In genomic region chr15:75597667-75598341, GRCh38 we compare ENCODE assay signal across 10 cellular contexts. TPM values are rescaled to one million over a fixed set of nuclear protein-coding genes. Genes with fewer than 3 reads are reported as not detected.
A peak's percentile ranks its signal among the peaks of the same experiment; 100 is the strongest.
DNase-seq lines count a peak whose midpoint lies in the region; ATAC-seq and TF ChIP-seq lines count a peak whose summit lies in the region.
"Had no signal": no experiment of that assay in that cellular context is flagged by ENCODE, and none has a peak within 500 bp of the region (broad histone marks: within the 10 kb centered on the region; RNA-seq: fewer than 3 reads in every experiment).

No MANE protein-coding gene starts in this region.

- H3K27me3 ChIP-seq in PC-3 (ENCODE audit: low read length) = no peaks in the 10 kb centered on the region
- H3K27me3 ChIP-seq: gastrocnemius medialis had no signal

- no peaks in the 10 kb centered on the region for H3K27me3 Mint-ChIP-seq in MCF 10A (ENCODE audit: insufficient read depth, unreplicated experiment)
- no peaks in the 10 kb centered on the region for H3K27me3 Mint-ChIP-seq in natural killer cell (ENCODE audit: low read depth in 2 of 2)
- H3K27me3 Mint-ChIP-seq: IgD-negative memory B cell had no signal

- CTCF ChIA-PET in PC-3 (lab: Charles Lee) (interaction anchor here (0.7 kb wide), 1 partner anchor 81 kb away, joined by 3 read pairs; no protein-coding TSS in a partner anchor), MCF 10A (lab: Yijun Ruan, JAX) (interaction anchor here (0.5 to 1.2 kb wide), 8 partner anchors 18 to 91 kb away, joined by 3 to 6 read pairs (median 3); partner anchors contain the start of genes PTPN9 and SNUPN)

- BruUV-seq in PC-3 (replicated peaks; lab: Mats Ljungman, UMichigan) (no TSS peak), MCF 10A (replicated peaks; lab: Mats Ljungman, UMichigan) (TSS peak; percentile 60)

- no peak overlapping the region for H3K4me3 ChIP-seq in PC-3 (ENCODE audit: low read length)
- H3K4me3 ChIP-seq: gastrocnemius medialis had no signal

- no peaks in the 10 kb centered on the region for H3K4me1 ChIP-seq in PC-3 (ENCODE audit: insufficient read depth, low read length)

- H3K9me3 Mint-ChIP-seq in MCF 10A (ENCODE audit: unreplicated experiment) (no peaks in the 10 kb centered on the region), natural killer cell (no peaks in the 10 kb centered on the region)
- H3K9me3 Mint-ChIP-seq: IgD-negative memory B cell had no signal

- H3K4me1 Mint-ChIP-seq in MCF 10A (ENCODE audit: insufficient read depth, unreplicated experiment) (no peaks in the 10 kb centered on the region), natural killer cell (peaks cover 13 to 21% of the 10 kb centered on the region in 2 donors)

- H3K27ac Mint-ChIP-seq in MCF 10A (ENCODE audit: low read depth, unreplicated experiment) = no peak overlapping the region
- H3K27ac Mint-ChIP-seq in natural killer cell = peak overlapping the region; percentile 16 to 64

- DNase-seq in GM10266 (ENCODE audit: extremely low spot score) (no peak), PC-3 (no peak), MCF 10A (ENCODE audit: unreplicated experiment) (peak; percentile 14), natural killer cell (no peak), DMS79 treated with DMSO at 0.1 percent for 48 hours (lab: John Stamatoyannopoulos, UW) (no peak), mesenteric fat pad (ENCODE audit: low spot score) (no peak)
- DNase-seq: gastrocnemius medialis had no signal

- TF ChIP-seq CTCF in GM10266 (IDR thresholded peaks at IDR 0.05; ENCODE audit: control insufficient read depth, insufficient read depth, low read depth, missing control alignments) = peak; percentile 28
- TF ChIP-seq CTCF in PC-3 (conservative IDR thresholded peaks at IDR 0.05; ENCODE audit: low read depth, low read length) = peak; percentile 52
- peak; percentile 29 for TF ChIP-seq CTCF in MCF 10A (IDR thresholded peaks at IDR 0.05; ENCODE audit: unreplicated experiment)
- peak; percentile 55 for TF ChIP-seq CTCF in natural killer cell (IDR thresholded peaks at IDR 0.05)

- no peaks in the 10 kb centered on the region for H4K20me1 ChIP-seq in PC-3 (ENCODE audit: low read length)

- POLR2A ChIA-PET in PC-3 (lab: Charles Lee; ENCODE audit: unreplicated experiment) (no interaction called here), MCF 10A (lab: Yijun Ruan, JAX) (interaction anchor here (0.7 to 1.1 kb wide), 3 partner anchors 20 to 49 kb away, joined by 3 to 4 read pairs (median 3); partner anchors contain the start of gene SNX33)

- H3K9me3 ChIP-seq in PC-3 (ENCODE audit: low read length) = no peaks in the 10 kb centered on the region
- H3K9me3 ChIP-seq: gastrocnemius medialis had no signal

- no peak overlapping the region for H3K4me2 ChIP-seq in PC-3 (ENCODE audit: low read length)

- H3K36me3 Mint-ChIP-seq in MCF 10A (ENCODE audit: insufficient read depth, unreplicated experiment) (peaks cover 61% of the 10 kb centered on the region), natural killer cell (peaks cover 5% of the 10 kb centered on the region)

- no peak overlapping the region for H2AFZ ChIP-seq in PC-3 (ENCODE audit: low read length)

- no peaks in the 10 kb centered on the region for H3K36me3 ChIP-seq in PC-3 (ENCODE audit: low read depth, low read length)

- intact Hi-C loops in PC-3 (cut with micrococcal nuclease) (no loop called here), MCF 10A (cut with micrococcal nuclease) (no loop called here), natural killer cell (cut with micrococcal nuclease) (loop anchor here (2.0 kb wide), 2 partner anchors 43 to 85 kb away; partner anchors contain the start of gene IMP3)

- H3F3A ChIP-seq in PC-3 (ENCODE audit: low read length, unreplicated experiment) = no peaks in the 10 kb centered on the region

- no peaks in the 10 kb centered on the region for H3K79me2 ChIP-seq in PC-3 (ENCODE audit: low read length)

- H3K4me3 Mint-ChIP-seq in MCF 10A (ENCODE audit: unreplicated experiment) (no peak overlapping the region), natural killer cell (no peak overlapping the region)
- H3K4me3 Mint-ChIP-seq: IgD-negative memory B cell had no signal

- no peak overlapping the region for H3K27ac ChIP-seq in PC-3 (ENCODE audit: low read length)

- ATAC-seq in PC-3 (no peak), natural killer cell (peak; percentile 52 to 70 (median 69)), GM18502 (IDR thresholded peaks at IDR 0.05; ENCODE audit: poor library complexity, unreplicated experiment) (no peak), HG02759 (IDR thresholded peaks at IDR 0.05; ENCODE audit: unreplicated experiment) (no peak)
- ATAC-seq: gastrocnemius medialis had no signal

- H3K9me2 ChIP-seq in PC-3 (replicated peaks; ENCODE audit: low read length) = no peaks in the 10 kb centered on the region

- no peak overlapping the region for H3K9ac ChIP-seq in PC-3 (ENCODE audit: low read length)

RNA-seq across cellular contexts. Expression of gene PTPN9, which starts 18.7 kb away (rescaled TPM):
- total RNA-seq in PC-3 (2014; rRNA removed) (9.1 and 15.7 TPM in 2 replicates), MCF 10A (2022) (31.6 and 33.0 TPM in 2 replicates), natural killer cell (10 to 100 TPM; 28.3 to 33.0 (median 28.9) TPM), mesenteric fat pad (20.5 TPM)

RNA-seq across cellular contexts. Expression of gene SNUPN, which starts 27.7 kb away (rescaled TPM):
- total RNA-seq in PC-3 (2014; rRNA removed) (7.9 and 13.5 TPM in 2 replicates), MCF 10A (2022) (23.9 and 28.9 TPM in 2 replicates), natural killer cell (10 to 100 TPM; 13.8 to 20.7 (median 14.8) TPM), mesenteric fat pad (22.0 TPM)

RNA-seq across cellular contexts. Expression of gene IMP3, which starts 42.2 kb away (rescaled TPM):
- total RNA-seq in PC-3 (2014; rRNA removed) (92.6 and 95.4 TPM in 2 replicates), MCF 10A (2022) (45.8 and 58.0 TPM in 2 replicates), natural killer cell (10 to 100 TPM; 22.9 to 37.1 (median 35.8) TPM), mesenteric fat pad (67.5 TPM)

RNA-seq across cellular contexts. Expression of gene SNX33, which starts 49.9 kb away (rescaled TPM):
- total RNA-seq in PC-3 (2014; rRNA removed) = 16.2 and 16.8 TPM in 2 replicates
- total RNA-seq in MCF 10A (2022) = 14.3 and 15.2 TPM in 2 replicates
- 1 to 10 TPM; 2.5 to 5.6 (median 5.1) TPM for total RNA-seq in natural killer cell
- 25.1 TPM for total RNA-seq in mesenteric fat pad

Comparison
In these comparisons a context has a peak if more than half of its experiments do, and no peak if none do; other contexts are left out.
1. ATAC-seq: peak in natural killer cell (3 of 3); none in PC-3 (single experiment), GM18502 (single experiment) and HG02759 (single experiment).
2. Peak in every context shown above with its lines, with median percentiles within 50 percentile points of each other: CTCF ChIP-seq.